13 cellular contexts compared by ENCODE assay signal in genomic region chr21:16250282-16250681, GRCh38.
A peak's percentile ranks its signal among the peaks of the same experiment; 100 is the strongest.
DNase-seq lines count a peak whose midpoint lies in the region; ATAC-seq and TF ChIP-seq lines count a peak whose summit lies in the region.
"Had no signal": no experiment of that assay in that cellular context is flagged by ENCODE, and none has a peak within 500 bp of the region (broad histone marks: within the 10 kb centered on the region; RNA-seq: fewer than 3 reads in every experiment).

No MANE protein-coding gene starts in this region.

- H3K27me3 Mint-ChIP-seq in glutamatergic neuron (ENCODE audit: unreplicated experiment), result peaks cover 2% of the 10 kb centered on the region

- peaks cover 3% of the 10 kb centered on the region for H3K4me1 Mint-ChIP-seq in glutamatergic neuron (ENCODE audit: low read depth, unreplicated experiment)

- H3K27ac ChIP-seq in hepatocyte, result no peak overlapping the region
- H3K27ac ChIP-seq in MM.1S (ENCODE audit: low read length), result no peak overlapping the region
- H3K27ac ChIP-seq: A549 had no signal

- peak; percentile 56 for ATAC-seq in esophagus mucosa
- ATAC-seq: A549, HepG2, Panc1 had no signal

- H3K9me2 ChIP-seq in hepatocyte (replicated peaks; ENCODE audit: insufficient read depth), result no peaks in the 10 kb centered on the region
- H3K9me2 ChIP-seq in MM.1S (replicated peaks; ENCODE audit: insufficient read depth, low read length), result no peaks in the 10 kb centered on the region

- H3K36me3 Mint-ChIP-seq in glutamatergic neuron (ENCODE audit: unreplicated experiment), result no peaks in the 10 kb centered on the region

- H3K9me3 Mint-ChIP-seq in glutamatergic neuron (ENCODE audit: unreplicated experiment), result peaks cover 3% of the 10 kb centered on the region

- H3F3A ChIP-seq in MM.1S (ENCODE audit: insufficient read depth, low read length), result no peaks in the 10 kb centered on the region

- H4K20me1 ChIP-seq in hepatocyte (ENCODE audit: insufficient read depth, poor library complexity, severe bottlenecking) (no peaks in the 10 kb centered on the region), MM.1S (ENCODE audit: insufficient read depth, low read length) (no peaks in the 10 kb centered on the region)

- DNase-seq in AG20443 (ENCODE audit: low spot score) (peak; percentile 3), M059J (ENCODE audit: low read depth) (peak; percentile 27), renal cortical epithelial cell (ENCODE audit: low read depth) (peak; percentile 11), glutamatergic neuron (no peak), hepatocyte (ENCODE audit: low spot score) (no peak), MM.1S (no peak)
- DNase-seq: C1 segment of cervical spinal cord, EL, NCI-H187 had no signal

- H3K4me3 ChIP-seq in hepatocyte (no peak overlapping the region), MM.1S (ENCODE audit: low read length) (no peak overlapping the region)
- H3K4me3 ChIP-seq: A549 had no signal

- no peak overlapping the region for H2AFZ ChIP-seq in hepatocyte
- H2AFZ ChIP-seq in MM.1S (ENCODE audit: low read length), result no peak overlapping the region

- no peak overlapping the region for H3K4me3 Mint-ChIP-seq in glutamatergic neuron (ENCODE audit: unreplicated experiment)

- H3K27ac Mint-ChIP-seq in glutamatergic neuron (ENCODE audit: unreplicated experiment), result no peak overlapping the region

- no peak overlapping the region for H3K9ac ChIP-seq in MM.1S (ENCODE audit: low read length)

- H3K27me3 ChIP-seq in hepatocyte, result no peaks in the 10 kb centered on the region
- H3K27me3 ChIP-seq in MM.1S (replicated peaks; ENCODE audit: insufficient read depth, low read length), result no peaks in the 10 kb centered on the region

- no peak for TF ChIP-seq CTCF in glutamatergic neuron (IDR thresholded peaks at IDR 0.05; ENCODE audit: partially characterized antibody, unreplicated experiment)
- TF ChIP-seq CTCF in hepatocyte (IDR thresholded peaks at IDR 0.05; ENCODE audit: poor library complexity), result no peak
- no peak for TF ChIP-seq CTCF in MM.1S (IDR thresholded peaks at IDR 0.05; ENCODE audit: low read length)

- H3K36me3 ChIP-seq in hepatocyte (replicated peaks; ENCODE audit: insufficient read depth, low read depth) (no peaks in the 10 kb centered on the region), MM.1S (replicated peaks; ENCODE audit: insufficient read depth, low read length) (no peaks in the 10 kb centered on the region)

- H3K4me2 ChIP-seq in hepatocyte (no peak overlapping the region), MM.1S (ENCODE audit: low read depth, low read length) (no peak overlapping the region)
- H3K4me2 ChIP-seq: A549 had no signal

- H3K79me2 ChIP-seq in hepatocyte (no peaks in the 10 kb centered on the region), MM.1S (ENCODE audit: low read length) (no peaks in the 10 kb centered on the region)

- H3K4me1 ChIP-seq in hepatocyte (ENCODE audit: insufficient read depth) (no peaks in the 10 kb centered on the region), MM.1S (ENCODE audit: low read length) (no peaks in the 10 kb centered on the region)
- H3K4me1 ChIP-seq: A549 had no signal

- H3K9me3 ChIP-seq in hepatocyte (ENCODE audit: low read depth) (no peaks in the 10 kb centered on the region), MM.1S (replicated peaks; ENCODE audit: insufficient read depth, low read length) (no peaks in the 10 kb centered on the region)
- H3K9me3 ChIP-seq: A549 had no signal

Comparison
In these comparisons a context has a peak if more than half of its experiments do, and no peak if none do; other contexts are left out.
1. DNase-seq: peak in AG20443 (single experiment), M059J (single experiment) and renal cortical epithelial cell (single experiment); none in glutamatergic neuron (single experiment), hepatocyte (single experiment) and MM.1S (single experiment).